In the genomic region with DNA sequence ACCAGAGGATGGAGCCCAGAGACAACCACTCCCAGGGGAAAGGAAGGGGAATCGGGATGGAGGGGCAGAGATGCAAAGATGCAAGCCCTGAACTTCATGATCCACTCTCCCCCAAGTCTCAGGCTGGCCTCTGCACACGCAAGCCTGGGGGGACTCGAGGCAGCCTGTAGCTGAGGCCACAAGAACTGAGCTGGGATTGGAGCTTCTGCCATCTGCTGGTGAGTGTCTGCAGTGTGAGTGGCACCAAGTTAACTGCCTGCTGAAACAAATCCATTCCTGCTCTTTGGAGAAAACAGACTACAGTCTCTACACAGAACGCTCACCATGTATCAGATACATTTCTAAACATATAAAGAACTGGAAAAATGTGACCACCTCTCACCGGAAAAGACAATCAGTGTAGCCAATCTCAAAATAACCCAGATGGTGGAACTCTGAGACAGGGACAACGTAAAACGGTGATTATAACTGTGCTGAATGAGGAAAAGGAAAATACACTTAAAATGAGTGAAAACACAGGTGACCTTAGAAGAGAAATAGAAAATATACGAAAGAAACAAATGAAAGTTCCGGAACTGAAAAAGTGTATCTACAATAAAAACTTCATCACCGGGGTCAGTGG, we compare ENCODE assay signal across 8 cellular contexts.
DNase-seq lines count a peak whose midpoint lies in the region; ATAC-seq, FAIRE-seq and TF ChIP-seq lines count a peak whose summit lies in the region.

No MANE protein-coding gene starts in this region.

- no peaks in the 10 kb centered on the region for H3K27me3 Mint-ChIP-seq in activated CD4-positive, alpha-beta T cell treated with anti-CD3 and anti-CD28 coated beads, Interleukin-2, amount 10 ng/mL, durations not matched to agents 24 days and 14 days

- H2AFZ ChIP-seq in endothelial cell of umbilical vein (ENCODE audit: low read depth, low read length), result no peak overlapping the region

- H3K4me3 ChIP-seq in endothelial cell of umbilical vein (replicated peaks in 1 of 3; ENCODE audit: insufficient read depth in 1 of 3, low read depth in 1 of 3, low read length in 3 of 3) (no peak overlapping the region), mucosa of descending colon (no peak overlapping the region)

- FAIRE-seq in endothelial cell of umbilical vein (lab: Jason Lieb, UNC), result peak; percentile 91

- H3K27ac Mint-ChIP-seq in activated CD4-positive, alpha-beta T cell treated with anti-CD3 and anti-CD28 coated beads, Interleukin-2, amount 10 ng/mL, durations not matched to agents 24 days and 14 days, result no peak overlapping the region

- H3K36me3 Mint-ChIP-seq in activated CD4-positive, alpha-beta T cell treated with anti-CD3 and anti-CD28 coated beads, Interleukin-2, amount 10 ng/mL, durations not matched to agents 24 days and 14 days (ENCODE audit: low read depth), result peaks cover 68% of the 10 kb centered on the region

- H3K4me3 Mint-ChIP-seq in activated CD4-positive, alpha-beta T cell treated with anti-CD3 and anti-CD28 coated beads, Interleukin-2, amount 10 ng/mL, durations not matched to agents 24 days and 14 days, result no peak overlapping the region

- no peak overlapping the region for H3K4me2 ChIP-seq in endothelial cell of umbilical vein (ENCODE audit: insufficient read depth, low read length)

- POLR2A ChIA-PET in endothelial cell of umbilical vein (lab: Charles Lee), result interaction anchor here (1.5 kb wide), 1 partner anchor 62 kb away, joined by 8 read pairs; a partner anchor contains a TSS

- H3K9ac ChIP-seq in endothelial cell of umbilical vein (replicated peaks; ENCODE audit: extremely low read depth, insufficient read depth, low read length), result no peak overlapping the region

- no peaks in the 10 kb centered on the region for H3K9me3 ChIP-seq in endothelial cell of umbilical vein (replicated peaks; ENCODE audit: control insufficient read depth, insufficient read depth, low read length)
- no peaks in the 10 kb centered on the region for H3K9me3 ChIP-seq in mucosa of descending colon

- H3K9me3 Mint-ChIP-seq in activated CD4-positive, alpha-beta T cell treated with anti-CD3 and anti-CD28 coated beads, Interleukin-2, amount 10 ng/mL, durations not matched to agents 24 days and 14 days, result peaks cover 6% of the 10 kb centered on the region

- DNase-seq in activated gamma-delta T cell treated with Interleukin-2 at 50 U/mL for 16 hours, result peak; percentile 60
- no peak for DNase-seq in activated gamma-delta T cell (lab: John Stamatoyannopoulos, UW)
- peak; percentile 14 for DNase-seq in NCI-H2196 treated with DMSO at 0.1 percent for 48 hours (lab: John Stamatoyannopoulos, UW; ENCODE audit: unreplicated experiment)
- peak; percentile 88 for DNase-seq in activated CD4-positive, alpha-beta T cell treated with anti-CD3 and anti-CD28 coated beads, Interleukin-2, amount 10 ng/mL, durations not matched to agents 24 days and 14 days
- DNase-seq in endothelial cell of umbilical vein (ENCODE audit: low read depth, low spot score), result peak; percentile 72
- peak in 2 of 3 donors; percentile 47 to 63 for DNase-seq in mucosa of descending colon
- no peak for DNase-seq in ureter (ENCODE audit: low spot score)

- peaks cover 25% of the 10 kb centered on the region for H3K4me1 Mint-ChIP-seq in activated CD4-positive, alpha-beta T cell treated with anti-CD3 and anti-CD28 coated beads, Interleukin-2, amount 10 ng/mL, durations not matched to agents 24 days and 14 days

- TF ChIP-seq CTCF in endothelial cell of umbilical vein (IDR thresholded peaks at IDR 0.05; ENCODE audit: extremely low read depth in 1 of 2, insufficient read depth in 1 of 2, low read depth in 1 of 2, low read length in 2 of 2), result peak; percentile 79 to 91
- peak; percentile 31 for TF ChIP-seq CTCF in mucosa of descending colon (IDR thresholded peaks at IDR 0.05)

- no peaks in the 10 kb centered on the region for H3K79me2 ChIP-seq in endothelial cell of umbilical vein (ENCODE audit: control insufficient read depth, insufficient read depth, low read length)

- CTCF ChIA-PET in endothelial cell of umbilical vein (lab: Charles Lee), result interaction anchor here (0.5 to 4.4 kb wide), 36 partner anchors 9 to 757 kb away, joined by 3 to 71 read pairs (median 5); a partner anchor contains a TSS

- no peaks in the 10 kb centered on the region for H3K9me1 ChIP-seq in endothelial cell of umbilical vein (replicated peaks; ENCODE audit: control insufficient read depth, extremely low read depth, insufficient read depth, low read length)

- no TSS peak for BruUV-seq in endothelial cell of umbilical vein (replicated peaks; lab: Mats Ljungman, UMichigan)

- peak; percentile 47 for ATAC-seq in mucosa of descending colon
- no peak for ATAC-seq in HG02610 (IDR thresholded peaks at IDR 0.05; ENCODE audit: unreplicated experiment)

- H3K27ac ChIP-seq in endothelial cell of umbilical vein (ENCODE audit: insufficient read depth, low read depth, low read length), result no peak overlapping the region

- intact Hi-C loops in activated CD4-positive, alpha-beta T cell treated with anti-CD3 and anti-CD28 coated beads, Interleukin-2, amount 10 ng/mL, durations not matched to agents 24 days and 14 days (cut with micrococcal nuclease), result no loop called here
- intact Hi-C loops in endothelial cell of umbilical vein (cut with micrococcal nuclease) (no loop called here), mucosa of descending colon (cut with DNase I, micrococcal nuclease) (no loop called here)

- H3K4me1 ChIP-seq in endothelial cell of umbilical vein (ENCODE audit: control insufficient read depth, extremely low read depth, insufficient read depth, low read length) (peaks cover 6% of the 10 kb centered on the region), mucosa of descending colon (ENCODE audit: low read depth) (peaks cover 7% of the 10 kb centered on the region)

- H3K36me3 ChIP-seq in endothelial cell of umbilical vein (ENCODE audit: control insufficient read depth in 2 of 2, extremely low read depth in 1 of 2, insufficient read depth in 2 of 2, low read length in 2 of 2) (peaks cover 0 to 27% of the 10 kb centered on the region in 2 experiments), mucosa of descending colon (ENCODE audit: low read depth) (peaks cover 12% of the 10 kb centered on the region)

- H4K20me1 ChIP-seq in endothelial cell of umbilical vein (replicated peaks; ENCODE audit: control insufficient read depth, extremely low read depth, insufficient read depth, low read length), result no peaks in the 10 kb centered on the region

- dilution Hi-C loops in endothelial cell of umbilical vein (cut with MboI; ENCODE audit: extremely low pct_ligation_motif_present, low sequenced_read_pairs), result no loop called here

- TF ChIP-seq POLR2A in endothelial cell of umbilical vein (IDR thresholded peaks at IDR 0.05; ENCODE audit: low read depth, low read length), result no peak

- H3K27me3 ChIP-seq in endothelial cell of umbilical vein (ENCODE audit: control insufficient read depth in 2 of 2, insufficient read depth in 2 of 2, low read length in 2 of 2), result no peaks in the 10 kb centered on the region

TF ChIP-seq in endothelial cell of umbilical vein, 7 proteins besides CTCF, POLR2A, EP300 and RAD21:
- TF ChIP-seq POLR2AphosphoS5 (IDR thresholded peaks at IDR 0.05; ENCODE audit: insufficient read depth, low read depth, low read length), result no peak
- TF ChIP-seq, protein P1, sequence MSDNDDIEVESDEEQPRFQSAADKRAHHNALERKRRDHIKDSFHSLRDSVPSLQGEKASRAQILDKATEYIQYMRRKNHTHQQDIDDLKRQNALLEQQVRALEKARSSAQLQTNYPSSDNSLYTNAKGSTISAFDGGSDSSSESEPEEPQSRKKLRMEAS (IDR thresholded peaks at IDR 0.05; ENCODE audit: insufficient read depth, insufficient read length), result no peak

Comparison
In these comparisons a context has a peak if more than half of its experiments do, and no peak if none do; other contexts are left out.
1. DNase-seq: peak in activated gamma-delta T cell treated with Interleukin-2 at 50 U/mL for 16 hours (single experiment), NCI-H2196 treated with DMSO at 0.1 percent for 48 hours (single experiment), activated CD4-positive, alpha-beta T cell treated with anti-CD3 and anti-CD28 coated beads, Interleukin-2, amount 10 ng/mL, durations not matched to agents 24 days and 14 days (single experiment), endothelial cell of umbilical vein (single experiment) and mucosa of descending colon (2 of 3); none in activated gamma-delta T cell (single experiment) and ureter (single experiment).